Comparison of ENCODE assay signal across 12 cellular contexts in the genomic region with DNA sequence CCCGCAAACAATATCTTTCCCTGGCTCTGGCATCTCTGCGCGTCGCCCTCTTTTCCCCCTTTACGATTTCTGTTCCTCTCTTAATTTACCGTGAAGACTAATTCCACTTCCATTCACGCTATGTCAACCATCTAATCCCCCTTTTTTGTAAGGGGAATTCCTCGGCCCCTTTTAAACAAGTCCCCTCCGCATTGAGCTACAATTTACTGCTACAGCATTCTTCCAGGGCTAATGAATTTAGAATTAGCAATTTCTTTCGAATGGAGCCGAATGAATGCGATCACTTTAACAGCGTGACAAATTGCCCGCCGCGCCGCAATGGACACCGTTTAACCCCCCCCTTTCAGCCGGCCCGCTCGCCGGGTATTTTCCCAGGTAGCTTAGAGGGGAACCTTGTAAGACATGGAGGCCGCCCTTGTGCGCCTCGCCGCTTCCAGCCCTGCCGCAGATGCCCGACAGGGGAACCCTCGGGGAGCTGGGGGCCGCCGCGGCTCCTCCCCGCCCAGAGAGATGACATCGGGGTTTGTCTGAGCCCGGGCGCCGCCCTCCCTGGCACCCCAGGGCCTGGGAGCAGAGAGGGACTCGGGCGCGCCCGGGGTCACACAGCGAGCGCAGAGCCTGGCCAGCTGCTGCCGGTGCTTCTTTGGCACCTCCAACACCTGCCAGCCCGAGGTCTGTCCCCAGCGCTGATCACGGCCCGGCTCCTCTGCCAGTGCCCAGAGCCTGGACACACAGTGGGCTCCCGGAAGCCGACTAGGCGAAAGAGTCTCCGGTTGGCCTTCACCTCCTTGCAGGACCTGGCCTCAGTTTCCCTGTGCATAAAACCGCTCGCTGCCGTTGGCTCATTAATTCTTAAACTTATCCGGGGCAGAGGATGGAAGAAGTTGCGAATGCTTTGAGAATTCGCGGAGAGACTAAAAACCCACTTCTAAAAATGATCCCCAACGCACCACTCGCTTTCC. TPM values are rescaled to one million over a fixed set of nuclear protein-coding genes. Genes with fewer than 3 reads are reported as not detected.
DNase-seq lines count a peak whose midpoint lies in the region; ATAC-seq and TF ChIP-seq lines count a peak whose summit lies in the region.
"Had no signal": no experiment of that assay in that cellular context is flagged by ENCODE, and none has a peak within 500 bp of the region (broad histone marks: within the 10 kb centered on the region; RNA-seq: fewer than 3 reads in every experiment).

No MANE protein-coding gene starts in this region.

- H3K4me3 ChIP-seq in mucosa of descending colon (no peak overlapping the region), lower leg skin (ENCODE audit: low read depth, poor library complexity, severe bottlenecking) (no peak overlapping the region)

- no peaks in the 10 kb centered on the region for H3K36me3 Mint-ChIP-seq in activated T-helper 2 cell treated with anti-CD3 and anti-CD28 coated beads, Interferon-gamma antibody, Interleukin-2, Interleukin-4, amounts not matched to agents 10 μg/mL and 5 μg/mL and 100 μg/mL, durations not matched to agents 14 hours and 24 hours and 36 hours (ENCODE audit: low read depth)
- peaks cover 1% of the 10 kb centered on the region for H3K36me3 Mint-ChIP-seq in memory B cell

- WGBS in lower leg skin, 2 donors: 3 to 4% methylated on average over 48 to 59 of the region's 61 CpGs

- TF ChIP-seq POLR2A in lower leg skin (IDR thresholded peaks at IDR 0.05): no peak

- H3K4me1 ChIP-seq in mucosa of descending colon (ENCODE audit: low read depth): peaks cover 32% of the 10 kb centered on the region

- peaks cover 50% of the 10 kb centered on the region for H3K27me3 Mint-ChIP-seq in activated T-helper 2 cell treated with anti-CD3 and anti-CD28 coated beads, Interferon-gamma antibody, Interleukin-2, Interleukin-4, amounts not matched to agents 10 μg/mL and 5 μg/mL and 100 μg/mL, durations not matched to agents 14 hours and 24 hours and 36 hours (ENCODE audit: low read depth)
- peaks cover 20% of the 10 kb centered on the region for H3K27me3 Mint-ChIP-seq in memory B cell

- H3K27ac Mint-ChIP-seq in activated T-helper 2 cell treated with anti-CD3 and anti-CD28 coated beads, Interferon-gamma antibody, Interleukin-2, Interleukin-4, amounts not matched to agents 10 μg/mL and 5 μg/mL and 100 μg/mL, durations not matched to agents 14 hours and 24 hours and 36 hours: peak overlapping the region; percentile 69
- no peak overlapping the region for H3K27ac Mint-ChIP-seq in memory B cell

- no peaks in the 10 kb centered on the region for H3K36me3 ChIP-seq in mucosa of descending colon (ENCODE audit: low read depth)

- intact Hi-C loops in activated T-helper 2 cell treated with anti-CD3 and anti-CD28 coated beads, Interferon-gamma antibody, Interleukin-2, Interleukin-4, amounts not matched to agents 10 μg/mL and 5 μg/mL and 100 μg/mL, durations not matched to agents 14 hours and 24 hours and 36 hours (cut with micrococcal nuclease): no loop called here
- intact Hi-C loops in mucosa of descending colon (cut with DNase I, micrococcal nuclease) (no loop called here), lower leg skin (cut with DNase I; ENCODE audit: low total_unique reads) (no loop called here)

- peaks cover 3% of the 10 kb centered on the region for H3K4me1 Mint-ChIP-seq in activated T-helper 2 cell treated with anti-CD3 and anti-CD28 coated beads, Interferon-gamma antibody, Interleukin-2, Interleukin-4, amounts not matched to agents 10 μg/mL and 5 μg/mL and 100 μg/mL, durations not matched to agents 14 hours and 24 hours and 36 hours (ENCODE audit: low read depth)
- peaks cover 12% of the 10 kb centered on the region for H3K4me1 Mint-ChIP-seq in memory B cell

- DNase-seq in AG20443 (ENCODE audit: low spot score): peak; percentile 38
- peak; percentile 45 for DNase-seq in ELF-1 (ENCODE audit: low read depth, low spot score)
- no peak for DNase-seq in activated T-helper 2 cell treated with anti-CD3 and anti-CD28 coated beads, Interferon-gamma antibody, Interleukin-2, Interleukin-4, amounts not matched to agents 10 μg/mL and 5 μg/mL and 100 μg/mL, durations not matched to agents 14 hours and 24 hours and 36 hours (ENCODE audit: low spot score)
- DNase-seq in memory B cell (ENCODE audit: low spot score in 2 of 2): peak in 1 of 2 donors; percentile 29
- DNase-seq in mucosa of descending colon: no peak
- DNase-seq in lower leg skin (ENCODE audit: low spot score in 2 of 2): no peak
- no peak for DNase-seq in NCI-H226
- DNase-seq: MM.1S, small intestine had no signal

- H3K4me3 Mint-ChIP-seq in activated T-helper 2 cell treated with anti-CD3 and anti-CD28 coated beads, Interferon-gamma antibody, Interleukin-2, Interleukin-4, amounts not matched to agents 10 μg/mL and 5 μg/mL and 100 μg/mL, durations not matched to agents 14 hours and 24 hours and 36 hours (ENCODE audit: low read depth): no peak overlapping the region
- peak overlapping the region; percentile 15 for H3K4me3 Mint-ChIP-seq in memory B cell

- peak; percentile 60 for ATAC-seq in memory B cell (ENCODE audit: low read depth)
- no peak for ATAC-seq in mucosa of descending colon
- ATAC-seq in HG02970 (IDR thresholded peaks at IDR 0.05; ENCODE audit: low FRiP score, unreplicated experiment): no peak

- no peak for TF ChIP-seq CTCF in mucosa of descending colon (IDR thresholded peaks at IDR 0.05)
- no peak for TF ChIP-seq CTCF in lower leg skin (IDR thresholded peaks at IDR 0.05)

- no peaks in the 10 kb centered on the region for H3K9me3 ChIP-seq in mucosa of descending colon

- H3K9me3 Mint-ChIP-seq in activated T-helper 2 cell treated with anti-CD3 and anti-CD28 coated beads, Interferon-gamma antibody, Interleukin-2, Interleukin-4, amounts not matched to agents 10 μg/mL and 5 μg/mL and 100 μg/mL, durations not matched to agents 14 hours and 24 hours and 36 hours: no peaks in the 10 kb centered on the region
- H3K9me3 Mint-ChIP-seq in memory B cell: no peaks in the 10 kb centered on the region

RNA-seq across cellular contexts. Expression of gene PRDM12, which starts 1.3 kb away (rescaled TPM):
- total RNA-seq in activated T-helper 2 cell treated with anti-CD3 and anti-CD28 coated beads, Interferon-gamma antibody, Interleukin-2, Interleukin-4, amounts not matched to agents 10 μg/mL and 5 μg/mL and 100 μg/mL, durations not matched to agents 14 hours and 24 hours and 36 hours: 0.21 and 0.28 TPM in 2 replicates
- total RNA-seq in mucosa of descending colon: under 1 TPM in 2 of 3 donors, not detected in 1; 0.12 TPM
- under 1 TPM in 1 of 4 donors, not detected in 3; 0.21 TPM for total RNA-seq in lower leg skin
- total RNA-seq: liver; T-helper 1 cell treated with Interleukin-12 subunit alpha and Interleukin-12 subunit beta and Interleukin-4 antibody, amounts not matched to agents 30 ng/mL and 1 ng/mL, for 36 hours had no signal

RNA-seq across cellular contexts. Expression of gene EXOSC2, which starts 27.9 kb away (rescaled TPM):
- total RNA-seq in activated T-helper 2 cell treated with anti-CD3 and anti-CD28 coated beads, Interferon-gamma antibody, Interleukin-2, Interleukin-4, amounts not matched to agents 10 μg/mL and 5 μg/mL and 100 μg/mL, durations not matched to agents 14 hours and 24 hours and 36 hours: 93.0 and 94.9 TPM in 2 replicates
- total RNA-seq in mucosa of descending colon: 10 to 100 TPM; 18.3 to 25.7 (median 19.1) TPM
- 10 to 100 TPM; 14.8 to 19.7 (median 17.9) TPM for total RNA-seq in lower leg skin

Comparison
In these comparisons a context has a peak if more than half of its experiments do, and no peak if none do; other contexts are left out.
1. DNase-seq: peak in AG20443 (single experiment) and ELF-1 (single experiment); none in activated T-helper 2 cell treated with anti-CD3 and anti-CD28 coated beads, Interferon-gamma antibody, Interleukin-2, Interleukin-4, amounts not matched to agents 10 μg/mL and 5 μg/mL and 100 μg/mL, durations not matched to agents 14 hours and 24 hours and 36 hours (single experiment), mucosa of descending colon (0 of 3), lower leg skin (0 of 2) and NCI-H226 (single experiment).